ENCODE assay signal across 17 cellular contexts in the genomic region with DNA sequence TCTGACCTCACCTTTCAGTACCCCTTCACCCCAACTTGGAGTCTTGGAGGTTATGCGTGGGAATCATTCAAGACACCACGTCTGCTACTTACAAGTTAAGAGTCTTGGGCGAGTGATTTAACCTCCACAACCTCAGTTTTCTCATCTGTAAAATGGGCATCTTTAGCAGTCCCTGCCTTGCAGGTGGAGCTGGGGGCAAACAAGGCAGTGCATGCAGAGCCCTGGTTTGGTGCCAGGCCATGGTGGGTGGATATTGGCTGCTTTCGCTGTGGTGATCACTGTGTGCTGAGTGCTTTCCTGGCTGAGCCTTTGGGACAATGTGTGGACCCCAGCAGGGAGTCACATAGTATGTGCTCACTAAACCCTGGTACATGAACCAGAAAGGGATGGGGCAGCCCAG. TPM values are rescaled to one million over a fixed set of nuclear protein-coding genes. Genes with fewer than 3 reads are reported as not detected.
DNase-seq lines count a peak whose midpoint lies in the region; ATAC-seq, FAIRE-seq and TF ChIP-seq lines count a peak whose summit lies in the region.
"Had no signal": no experiment of that assay in that cellular context is flagged by ENCODE, and none has a peak within 500 bp of the region (broad histone marks: within the 10 kb centered on the region; RNA-seq: fewer than 3 reads in every experiment).

No MANE protein-coding gene starts in this region.

- H3K36me3 ChIP-seq in HEK293 (ENCODE audit: control insufficient read depth in 2 of 2, insufficient read depth in 1 of 2, low read length in 2 of 2) (no peaks in the 10 kb centered on the region), iPS-20b (ENCODE audit: insufficient read depth, low read depth, low read length) (no peaks in the 10 kb centered on the region), upper lobe of right lung (no peaks in the 10 kb centered on the region)
- H3K36me3 ChIP-seq: adrenal gland, transverse colon had no signal

- no peaks in the 10 kb centered on the region for H3K27me3 Mint-ChIP-seq in WTC11 (ENCODE audit: low read depth)
- H3K27me3 Mint-ChIP-seq in T-helper 2 cell treated with Interferon-gamma antibody and Interleukin-4, amounts not matched to agents 5 μg/mL and 100 μg/mL, for 36 hours (ENCODE audit: low read depth) = no peaks in the 10 kb centered on the region
- H3K27me3 Mint-ChIP-seq: central memory CD8-positive, alpha-beta T cell had no signal

- FAIRE-seq in A549 (lab: Jason Lieb, UNC) = no peak

- POLR2A ChIA-PET in A549 (lab: Yijun Ruan, JAX) (no interaction called here), HEK293 (lab: Yijun Ruan, JAX) (interaction anchor here (0.8 to 1.2 kb wide), 2 partner anchors 19 to 20 kb away, joined by 3 to 8 read pairs; a partner anchor contains a TSS), WTC11 (lab: Charles Lee) (interaction anchor here (1.1 to 4.8 kb wide), 5 partner anchors 19 to 99 kb away, joined by 4 to 35 read pairs (median 7); a partner anchor contains a TSS)

- H3K36me3 Mint-ChIP-seq in WTC11 = no peaks in the 10 kb centered on the region
- no peaks in the 10 kb centered on the region for H3K36me3 Mint-ChIP-seq in T-helper 2 cell treated with Interferon-gamma antibody and Interleukin-4, amounts not matched to agents 5 μg/mL and 100 μg/mL, for 36 hours (ENCODE audit: low read depth)
- H3K36me3 Mint-ChIP-seq: mesothelial cell of epicardium had no signal

- no peak overlapping the region for H3K4me2 ChIP-seq in A549

- CTCF ChIA-PET in A549 (lab: Yijun Ruan, JAX) (interaction anchor here (1.3 to 95.1 kb wide), 3 partner anchors 4 to 120 kb away, joined by 3 to 4158 read pairs (median 4158); a partner anchor contains a TSS), HEK293 (lab: Yijun Ruan, JAX) (interaction anchor here (0.6 to 11.4 kb wide), 10 partner anchors 9 to 112 kb away, joined by 3 to 85 read pairs (median 5); no protein-coding TSS in a partner anchor), WTC11 (lab: Charles Lee) (interaction anchor here (1.1 to 13.1 kb wide), 9 partner anchors 13 to 76 kb away, joined by 4 to 206 read pairs (median 10); a partner anchor contains a TSS)

- ATAC-seq in A549 (no peak), WTC11 (no peak), HG02885 (IDR thresholded peaks at IDR 0.05; ENCODE audit: poor library complexity, unreplicated experiment) (no peak), upper lobe of right lung (no peak)

- peaks cover 4% of the 10 kb centered on the region; the same call in 2 of the 3 replicates for H3K4me1 ChIP-seq in A549
- no peaks in the 10 kb centered on the region for H3K4me1 ChIP-seq in HEK293 (ENCODE audit: control insufficient read depth, insufficient read depth, low read length)
- peaks cover 8% of the 10 kb centered on the region; the same call in 1 of the 2 replicates for H3K4me1 ChIP-seq in iPS-20b (ENCODE audit: insufficient read depth, low read length)
- no peaks in the 10 kb centered on the region for H3K4me1 ChIP-seq in upper lobe of right lung

- peaks cover 44% of the 10 kb centered on the region for H3K4me1 Mint-ChIP-seq in WTC11
- H3K4me1 Mint-ChIP-seq in T-helper 2 cell treated with Interferon-gamma antibody and Interleukin-4, amounts not matched to agents 5 μg/mL and 100 μg/mL, for 36 hours (ENCODE audit: low read depth) = peaks cover 4% of the 10 kb centered on the region

- TF ChIP-seq CTCF in A549 (IDR thresholded peaks at IDR 0.05) (no peak), HEK293 (tag by site-specific recombination; IDR thresholded peaks at IDR 0.05) (no peak), WTC11 (IDR thresholded peaks at IDR 0.05) (no peak), upper lobe of right lung (IDR thresholded peaks at IDR 0.05) (no peak)

- no peak for DNase-seq in A549 (ENCODE audit: low read depth in 1 of 2, low spot score in 1 of 2)
- no peak for DNase-seq in WTC11 (ENCODE audit: low spot score)
- no peak for DNase-seq in T-helper 2 cell treated with Interferon-gamma antibody and Interleukin-4, amounts not matched to agents 5 μg/mL and 100 μg/mL, for 36 hours (ENCODE audit: low spot score)
- no peak for DNase-seq in upper lobe of right lung
- no peak for DNase-seq in iPS-NIHi11 (ENCODE audit: low spot score)
- DNase-seq: KG1, NCI-H1105, T1000 had no signal

- no peak for TF ChIP-seq EP300 in A549 (IDR thresholded peaks at IDR 0.05)

- H3K9me3 Mint-ChIP-seq in WTC11 = no peaks in the 10 kb centered on the region
- H3K9me3 Mint-ChIP-seq in T-helper 2 cell treated with Interferon-gamma antibody and Interleukin-4, amounts not matched to agents 5 μg/mL and 100 μg/mL, for 36 hours = no peaks in the 10 kb centered on the region
- H3K9me3 Mint-ChIP-seq: activated T-helper 2 cell treated with anti-CD3 and anti-CD28 coated beads, Interferon-gamma antibody, Interleukin-2, Interleukin-4, amounts not matched to agents 10 μg/mL and 5 μg/mL and 100 μg/mL, durations not matched to agents 14 hours and 24 hours and 36 hours; central memory CD8-positive, alpha-beta T cell; mesothelial cell of epicardium had no signal

- peak overlapping the region; percentile 67 to 88; a peak in 5 of 6 replicates for H3K27ac ChIP-seq in A549
- no peak overlapping the region for H3K27ac ChIP-seq in HEK293 (ENCODE audit: extremely low read depth, low read depth, low read length)
- peak overlapping the region; percentile 93 for H3K27ac ChIP-seq in iPS-20b (ENCODE audit: low read length)
- no peak overlapping the region for H3K27ac ChIP-seq in upper lobe of right lung
- H3K27ac ChIP-seq: SK-N-MC, transverse colon had no signal

- H3K4me3 ChIP-seq in A549 (no peak overlapping the region), HEK293 (ENCODE audit: low read depth, low read length) (no peak overlapping the region), iPS-20b (ENCODE audit: low read length) (peak overlapping the region; percentile 62; the same call in 1 of the 2 replicates), upper lobe of right lung (no peak overlapping the region)
- H3K4me3 ChIP-seq: adrenal gland, SK-N-MC, transverse colon had no signal

- no peak for TF ChIP-seq RAD21 in A549 (conservative IDR thresholded peaks at IDR 0.05 in 1 of 2, IDR thresholded peaks at IDR 0.05 in 1 of 2)

- TF ChIP-seq POLR2A in A549 (IDR thresholded peaks at IDR 0.05; ENCODE audit: low read length) = no peak

- peak overlapping the region; percentile 87; the same call in 1 of the 2 replicates for H3K9ac ChIP-seq in iPS-20b (ENCODE audit: low read depth, low read length)

- peak overlapping the region; percentile 64 for H3K4me3 Mint-ChIP-seq in WTC11
- H3K4me3 Mint-ChIP-seq in T-helper 2 cell treated with Interferon-gamma antibody and Interleukin-4, amounts not matched to agents 5 μg/mL and 100 μg/mL, for 36 hours = no peak overlapping the region
- H3K4me3 Mint-ChIP-seq: central memory CD8-positive, alpha-beta T cell; mesothelial cell of epicardium had no signal

- intact Hi-C loops in upper lobe of right lung (cut with DNase I) = no loop called here

- H3K9me3 ChIP-seq in A549 (no peaks in the 10 kb centered on the region), HEK293 (ENCODE audit: control insufficient read depth, insufficient read depth, low read depth, low read length) (no peaks in the 10 kb centered on the region), iPS-20b (ENCODE audit: insufficient read depth, low read depth, low read length) (no peaks in the 10 kb centered on the region), upper lobe of right lung (no peaks in the 10 kb centered on the region)
- H3K9me3 ChIP-seq: adrenal gland, transverse colon had no signal

- H3K27ac Mint-ChIP-seq in WTC11 = peak overlapping the region; percentile 61; the same call in 1 of the 2 replicates
- H3K27ac Mint-ChIP-seq in T-helper 2 cell treated with Interferon-gamma antibody and Interleukin-4, amounts not matched to agents 5 μg/mL and 100 μg/mL, for 36 hours = no peak overlapping the region
- H3K27ac Mint-ChIP-seq: activated T-helper 2 cell treated with anti-CD3 and anti-CD28 coated beads, Interferon-gamma antibody, Interleukin-2, Interleukin-4, amounts not matched to agents 10 μg/mL and 5 μg/mL and 100 μg/mL, durations not matched to agents 14 hours and 24 hours and 36 hours; mesothelial cell of epicardium had no signal

- 92% methylated on average over 4 of the region's 4 CpGs for WGBS in A549 (ENCODE audit: missing lambda C conversion rate)

- H3K27me3 ChIP-seq in iPS-20b (ENCODE audit: insufficient read depth, low read length) = no peaks in the 10 kb centered on the region
- no peaks in the 10 kb centered on the region for H3K27me3 ChIP-seq in upper lobe of right lung
- H3K27me3 ChIP-seq: adrenal gland, transverse colon had no signal

TF ChIP-seq in A549, 52 proteins besides CTCF, POLR2A, EP300 and RAD21:
- TF ChIP-seq KDM1A (IDR thresholded peaks at IDR 0.05; ENCODE audit: low read depth) = peak; percentile 85; the same call in 1 of the 2 replicates
- no peak for TF ChIP-seq POLR2AphosphoS2 (conservative IDR thresholded peaks at IDR 0.05; ENCODE audit: low read length)

TF ChIP-seq in HEK293, 187 proteins besides CTCF, POLR2A, EP300 and RAD21:
- TF ChIP-seq ZNF664 (tag by site-specific recombination; IDR thresholded peaks at IDR 0.05) (peak; percentile 94), ZNF792 (tag by site-specific recombination; IDR thresholded peaks at IDR 0.05) (no peak)

TF ChIP-seq in WTC11, 78 proteins besides CTCF, POLR2A, EP300 and RAD21:
- TF ChIP-seq ZNF396 (CRISPR knock-in tag; IDR thresholded peaks at IDR 0.05; ENCODE audit: borderline replicate concordance) (no peak), GTF2I (CRISPR knock-in tag; conservative IDR thresholded peaks at IDR 0.05) (peak; percentile 79)

RNA-seq across cellular contexts. Expression of a gene that starts 20.4 kb away (rescaled TPM):
- polyA plus RNA-seq in A549 (2011; rRNA removed) (434 and 1,191 TPM in 2 replicates), A549 (2017; fragmentation: RNase III; extraction: RNeasy Plus Mini Kit Qiagen cat#74134 plus additional on column Dnase treatment) (2,232 to 2,533 TPM (median 2,360 TPM) in 3 replicates)
- 906 and 1,052 TPM in 2 replicates for polyA plus RNA-seq in A549 (2012; cell fraction: cytosol; rRNA removed)
- polyA plus RNA-seq in A549 (2012; cell fraction: nucleus; rRNA removed) = 514 and 638 TPM in 2 replicates
- 113 and 134 TPM in 2 replicates for polyA minus RNA-seq in A549 (2011; rRNA and poly(A)+ RNA removed)
- total RNA-seq in WTC11 (2021) (2,164 to 2,284 TPM (median 2,200 TPM) in 3 replicates), upper lobe of right lung (744 TPM)

Comparison
In these comparisons a context has a peak if more than half of its experiments do, and no peak if none do; other contexts are left out.
1. H3K27ac ChIP-seq: peak in A549 (2 of 2) and iPS-20b (single experiment); none in HEK293 (single experiment) and upper lobe of right lung (single experiment).